ENCODE assay signal across 8 cellular contexts in genomic region chr10:73848821-73849489, GRCh38. TPM values are rescaled to one million over a fixed set of nuclear protein-coding genes. Genes with fewer than 3 reads are reported as not detected.
DNase-seq lines count a peak whose midpoint lies in the region; ATAC-seq lines count a peak whose summit lies in the region.

No MANE protein-coding gene starts in this region.

- intact Hi-C loops in activated CD4-positive, alpha-beta T cell treated with anti-CD3 and anti-CD28 coated beads for 36 hours (cut with DNase I, micrococcal nuclease) = loop anchor here (1.0 to 2.0 kb wide), 5 partner anchors 26 to 232 kb away; no protein-coding TSS in a partner anchor

- peak overlapping the region; percentile 85 for H3K27ac Mint-ChIP-seq in activated CD4-positive, alpha-beta T cell treated with anti-CD3 and anti-CD28 coated beads for 36 hours

- DNase-seq in AG08395 (ENCODE audit: low spot score) (peak; percentile 89), NCI-H2227 treated with DMSO at 0.1 percent for 48 hours (lab: John Stamatoyannopoulos, UW) (peak; percentile 27), cerebellar cortex (ENCODE audit: low spot score) (peak; percentile 83), left lobe of liver (ENCODE audit: low spot score) (peak; percentile 79)
- peak; percentile 95 for DNase-seq in activated CD4-positive, alpha-beta T cell treated with anti-CD3 and anti-CD28 coated beads for 36 hours
- peak; percentile 94 to 98 for DNase-seq in stimulated activated CD4-positive, alpha-beta T cell treated with anti-CD3 and anti-CD28 coated beads, Interleukin-2, amount 100 ng/mL, for 48 hours

- CTCF ChIA-PET in activated CD4-positive, alpha-beta T cell treated with anti-CD3 and anti-CD28 coated beads for 36 hours (lab: Charles Lee) = interaction anchor here (0.6 to 24.7 kb wide), 24 partner anchors 8 to 364 kb away, joined by 3 to 456 read pairs (median 4); partner anchors contain the start of gene CAMK2G

- H3K4me1 Mint-ChIP-seq in activated CD4-positive, alpha-beta T cell treated with anti-CD3 and anti-CD28 coated beads for 36 hours = peaks cover 7% of the 10 kb centered on the region

- no peak overlapping the region for H3K4me3 Mint-ChIP-seq in activated CD4-positive, alpha-beta T cell treated with anti-CD3 and anti-CD28 coated beads for 36 hours

- peaks cover 16% of the 10 kb centered on the region for H3K36me3 Mint-ChIP-seq in activated CD4-positive, alpha-beta T cell treated with anti-CD3 and anti-CD28 coated beads for 36 hours (ENCODE audit: low read depth)

- POLR2A ChIA-PET in activated CD4-positive, alpha-beta T cell treated with anti-CD3 and anti-CD28 coated beads for 36 hours (lab: Charles Lee) = interaction anchor here (0.6 to 1.1 kb wide), 2 partner anchors 28 to 31 kb away, joined by 3 to 4 read pairs; no protein-coding TSS in a partner anchor

- H3K9me3 Mint-ChIP-seq in activated CD4-positive, alpha-beta T cell treated with anti-CD3 and anti-CD28 coated beads for 36 hours (ENCODE audit: low read depth) = no peaks in the 10 kb centered on the region

- ATAC-seq in GM18520 (IDR thresholded peaks at IDR 0.05; ENCODE audit: unreplicated experiment) (peak; percentile 96), HG03095 (IDR thresholded peaks at IDR 0.05; ENCODE audit: unreplicated experiment) (peak; percentile 93), left lobe of liver (peak; percentile 98)
- ATAC-seq in activated CD4-positive, alpha-beta T cell treated with anti-CD3 and anti-CD28 coated beads for 36 hours = peak; percentile 99

- no peaks in the 10 kb centered on the region for H3K27me3 Mint-ChIP-seq in activated CD4-positive, alpha-beta T cell treated with anti-CD3 and anti-CD28 coated beads for 36 hours

RNA-seq across cellular contexts. Expression of gene CAMK2G, which starts 25.4 kb away (rescaled TPM):
- total RNA-seq in activated CD4-positive, alpha-beta T cell treated with anti-CD3 and anti-CD28 coated beads for 36 hours = 10 to 100 TPM; 16.4 to 19.4 TPM
- 11.1 TPM for total RNA-seq in left lobe of liver

RNA-seq across cellular contexts. Expression of gene NDST2, which starts 37.6 kb away (rescaled TPM):
- total RNA-seq in activated CD4-positive, alpha-beta T cell treated with anti-CD3 and anti-CD28 coated beads for 36 hours = 10 to 100 TPM; 54.7 to 65.0 TPM
- 11.5 TPM for total RNA-seq in left lobe of liver

Comparison
In these comparisons a context has a peak if more than half of its experiments do, and no peak if none do; other contexts are left out.
1. Peak in every context shown above with its lines: DNase-seq and ATAC-seq.
2. DNase-seq: peak in every context shown above with its lines; median percentile 96 in stimulated activated CD4-positive, alpha-beta T cell treated with anti-CD3 and anti-CD28 coated beads, Interleukin-2, amount 100 ng/mL, for 48 hours; 95 in activated CD4-positive, alpha-beta T cell treated with anti-CD3 and anti-CD28 coated beads for 36 hours; 89 in AG08395; 83 in cerebellar cortex; 79 in left lobe of liver; 27 in NCI-H2227 treated with DMSO at 0.1 percent for 48 hours.